ENCODE assay signal across 1 cellular context in the genomic region with DNA sequence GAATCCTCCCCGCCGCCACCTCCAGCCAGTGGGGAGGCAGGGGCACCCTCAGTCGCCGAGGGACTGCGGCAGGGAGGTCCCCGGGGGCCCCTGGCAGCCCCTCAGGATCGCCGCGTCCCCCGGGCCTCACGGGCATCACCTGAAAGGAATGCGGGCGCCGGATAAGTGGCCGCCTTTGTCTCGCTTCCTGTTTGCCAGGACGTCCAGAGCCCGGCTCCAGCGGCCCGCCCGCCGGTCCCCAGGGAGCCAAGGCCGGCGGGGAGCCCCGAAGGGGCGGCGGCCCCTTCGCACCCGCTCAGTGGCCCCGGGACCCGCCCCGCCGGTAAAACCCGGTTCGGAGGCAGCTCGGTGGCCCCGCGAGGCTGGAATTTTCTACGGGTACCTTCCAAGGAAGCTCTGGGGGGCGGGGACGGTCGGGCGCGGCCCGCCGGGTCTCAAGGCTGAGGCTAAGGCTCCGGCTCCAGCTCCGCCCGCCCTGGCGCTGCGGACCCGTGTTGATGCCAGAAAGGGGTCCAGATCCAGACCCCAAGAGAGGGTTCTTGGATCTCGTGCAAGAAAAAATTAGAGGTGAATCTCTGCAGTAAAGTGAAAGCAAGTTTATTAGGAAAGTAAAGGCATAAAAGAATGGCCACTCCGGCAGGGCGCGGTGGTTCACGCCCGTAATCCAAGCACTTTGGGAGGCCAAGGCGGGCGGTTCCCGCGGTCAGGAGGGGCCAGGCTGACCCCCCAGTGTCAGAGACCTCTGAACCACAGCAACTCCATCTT.
TF ChIP-seq lines count a peak whose summit lies in the region.

No MANE protein-coding gene starts in this region.

TF ChIP-seq in IMR-90, 13 proteins besides CTCF, POLR2A, EP300 and RAD21 (continued from another document):
- no peak for TF ChIP-seq USF2 (IDR thresholded peaks at IDR 0.05; ENCODE audit: low read depth, low read length)
- no peak for TF ChIP-seq BHLHE40 (IDR thresholded peaks at IDR 0.05; ENCODE audit: low read depth, low read length)
- no peak for TF ChIP-seq NFE2L2 (IDR thresholded peaks at IDR 0.05; ENCODE audit: low read depth, low read length)
- no peak for TF ChIP-seq CHD1 (IDR thresholded peaks at IDR 0.05; ENCODE audit: low read depth, low read length)
- no peak for TF ChIP-seq MAFK (IDR thresholded peaks at IDR 0.05; ENCODE audit: low read depth, low read length)
- no peak for TF ChIP-seq MAZ (IDR thresholded peaks at IDR 0.05; ENCODE audit: borderline replicate concordance, low read depth, low read length)
- TF ChIP-seq FOS (IDR thresholded peaks at IDR 0.05; ENCODE audit: low read depth, low read length) = no peak
- TF ChIP-seq RCOR1 (IDR thresholded peaks at IDR 0.05; ENCODE audit: insufficient replicate concordance, low read length) = no peak
- TF ChIP-seq RFX5 (IDR thresholded peaks at IDR 0.05; ENCODE audit: low read depth, low read length) = no peak
- TF ChIP-seq SMC3 (IDR thresholded peaks at IDR 0.05; ENCODE audit: low read depth, low read length) = no peak
- TF ChIP-seq ELK1 (IDR thresholded peaks at IDR 0.05; ENCODE audit: borderline replicate concordance, low read depth, low read length) = no peak
TF ChIP-seq in IMR-90: peak in this region for 0.
